In genomic region chr18:79705272-79705671, GRCh38 we compare ENCODE assay signal across 24 cellular contexts. TPM values are rescaled to one million over a fixed set of nuclear protein-coding genes. Genes with fewer than 3 reads are reported as not detected.
DNase-seq lines count a peak whose midpoint lies in the region; ATAC-seq and TF ChIP-seq lines count a peak whose summit lies in the region.
"Had no signal": no experiment of that assay in that cellular context is flagged by ENCODE, and none has a peak within 500 bp of the region (broad histone marks: within the 10 kb centered on the region; RNA-seq: fewer than 3 reads in every experiment).

No MANE protein-coding gene starts in this region.

- TF ChIP-seq CTCF in left ventricle myocardium inferior (IDR thresholded peaks at IDR 0.05; ENCODE audit: borderline replicate concordance), result no peak
- no peak for TF ChIP-seq CTCF in lower lobe of right lung (IDR thresholded peaks at IDR 0.05)
- TF ChIP-seq CTCF in nephron progenitor cell (IDR thresholded peaks at IDR 0.05), result no peak

- peak overlapping the region; percentile 51 for H3K27ac Mint-ChIP-seq in nephron progenitor cell
- H3K27ac Mint-ChIP-seq in stimulated activated naive B cell treated with anti-CD40 and anti-IgM and Interleukin-4, amounts not matched to agents 10 μg/mL and 1 μg/mL and 100 μg/mL, for 72 hours, result peak overlapping the region; percentile 49
- no peak overlapping the region for H3K27ac Mint-ChIP-seq in activated T-cell treated with anti-CD3 and anti-CD28 coated beads, Interleukin-2, amount 50 U/mL, for 72 hours
- H3K27ac Mint-ChIP-seq: GM23338 had no signal

- no peak for ATAC-seq in Right ventricle myocardium inferior
- no peak for ATAC-seq in lower lobe of right lung
- no peak for ATAC-seq in stimulated activated naive B cell treated with anti-CD40 and anti-IgM and Interleukin-4, amounts not matched to agents 10 μg/mL and 1 μg/mL and 100 μg/mL, for 72 hours (replicated peaks)
- ATAC-seq in activated T-cell treated with anti-CD3 and anti-CD28 coated beads, Interleukin-2, amount 50 U/mL, for 72 hours (replicated peaks in 1 of 2), result no peak
- ATAC-seq: A549, GM23338, HCT116 had no signal

- H3K9me3 ChIP-seq in left ventricle myocardium inferior (replicated peaks) (peaks cover 5% of the 10 kb centered on the region), lower lobe of right lung (no peaks in the 10 kb centered on the region)
- H3K9me3 ChIP-seq: A549, BE2C had no signal

- no peak overlapping the region for H3K4me3 Mint-ChIP-seq in nephron progenitor cell
- no peak overlapping the region for H3K4me3 Mint-ChIP-seq in stimulated activated naive B cell treated with anti-CD40 and anti-IgM and Interleukin-4, amounts not matched to agents 10 μg/mL and 1 μg/mL and 100 μg/mL, for 72 hours
- H3K4me3 Mint-ChIP-seq in activated T-cell treated with anti-CD3 and anti-CD28 coated beads, Interleukin-2, amount 50 U/mL, for 72 hours, result no peak overlapping the region
- H3K4me3 Mint-ChIP-seq: CD14-positive monocyte; CD4-positive, alpha-beta memory T cell; GM23338; H9 had no signal

- H3K27me3 Mint-ChIP-seq in nephron progenitor cell (ENCODE audit: low read depth, poor library complexity), result peaks cover 8% of the 10 kb centered on the region
- H3K27me3 Mint-ChIP-seq in stimulated activated naive B cell treated with anti-CD40 and anti-IgM and Interleukin-4, amounts not matched to agents 10 μg/mL and 1 μg/mL and 100 μg/mL, for 72 hours, result no peaks in the 10 kb centered on the region
- no peaks in the 10 kb centered on the region for H3K27me3 Mint-ChIP-seq in activated T-cell treated with anti-CD3 and anti-CD28 coated beads, Interleukin-2, amount 50 U/mL, for 72 hours (ENCODE audit: low read depth)
- H3K27me3 Mint-ChIP-seq: CD4-positive, alpha-beta memory T cell had no signal

- H3K27me3 ChIP-seq in left ventricle myocardium inferior (ENCODE audit: low read depth), result no peaks in the 10 kb centered on the region
- H3K27me3 ChIP-seq in lower lobe of right lung (ENCODE audit: low read depth), result no peaks in the 10 kb centered on the region
- H3K27me3 ChIP-seq: BE2C; BLaER1 treated with 17β-estradiol and CSF1 and Interleukin-3, amounts not matched to agents 10 nM and 100 nM had no signal

- peaks cover 62% of the 10 kb centered on the region for H3K36me3 ChIP-seq in left ventricle myocardium inferior
- H3K36me3 ChIP-seq in lower lobe of right lung, result peaks cover 85% of the 10 kb centered on the region
- H3K36me3 ChIP-seq: BE2C had no signal

- no peak overlapping the region for H3K4me3 ChIP-seq in left ventricle myocardium inferior
- H3K4me3 ChIP-seq in lower lobe of right lung, result no peak overlapping the region
- H3K4me3 ChIP-seq: A549; BLaER1 treated with 17β-estradiol and CSF1 and Interleukin-3, amounts not matched to agents 10 nM and 100 nM; GM23338 had no signal

- no peaks in the 10 kb centered on the region for H3K9me3 Mint-ChIP-seq in nephron progenitor cell
- no peaks in the 10 kb centered on the region for H3K9me3 Mint-ChIP-seq in stimulated activated naive B cell treated with anti-CD40 and anti-IgM and Interleukin-4, amounts not matched to agents 10 μg/mL and 1 μg/mL and 100 μg/mL, for 72 hours
- H3K9me3 Mint-ChIP-seq in activated T-cell treated with anti-CD3 and anti-CD28 coated beads, Interleukin-2, amount 50 U/mL, for 72 hours, result no peaks in the 10 kb centered on the region
- H3K9me3 Mint-ChIP-seq: CD4-positive, alpha-beta memory T cell; GM23338; H9 had no signal

- intact Hi-C loops in left ventricle myocardium inferior (cut with micrococcal nuclease), result no loop called here
- intact Hi-C loops in Right ventricle myocardium inferior (cut with DNase I), result no loop called here
- intact Hi-C loops in lower lobe of right lung (cut with DNase I), result no loop called here

- H3K4me1 Mint-ChIP-seq in nephron progenitor cell, result no peaks in the 10 kb centered on the region
- H3K4me1 Mint-ChIP-seq in stimulated activated naive B cell treated with anti-CD40 and anti-IgM and Interleukin-4, amounts not matched to agents 10 μg/mL and 1 μg/mL and 100 μg/mL, for 72 hours, result peaks cover 0 to 6% of the 10 kb centered on the region in 2 donors
- no peaks in the 10 kb centered on the region for H3K4me1 Mint-ChIP-seq in activated T-cell treated with anti-CD3 and anti-CD28 coated beads, Interleukin-2, amount 50 U/mL, for 72 hours (ENCODE audit: low read depth)
- H3K4me1 Mint-ChIP-seq: CD14-positive monocyte, GM23338, H9 had no signal

- DNase-seq in left ventricle myocardium inferior (peak; percentile 11), Right ventricle myocardium inferior (ENCODE audit: missing footprints) (no peak), lower lobe of right lung (peak; percentile 39), nephron progenitor cell (no peak), mesenteric fat pad (ENCODE audit: low spot score) (no peak), T-helper 9 cell (no peak)
- DNase-seq in stimulated activated naive B cell treated with anti-CD40 and anti-IgM and Interleukin-4, amounts not matched to agents 10 μg/mL and 1 μg/mL and 100 μg/mL, for 72 hours, result no peak
- DNase-seq in activated T-cell treated with anti-CD3 and anti-CD28 coated beads, Interleukin-2, amount 50 U/mL, for 72 hours, result no peak
- DNase-seq: 8988T; ACHN; AML-193; BE2C; Calu3; CD4-positive, alpha-beta memory T cell; COR-L47; DMS53; DMS79 treated with DMSO at 0.1 percent for 48 hours; GF-D8; H9 had no signal

- peaks cover 43% of the 10 kb centered on the region for H3K36me3 Mint-ChIP-seq in nephron progenitor cell (ENCODE audit: low read depth)
- peaks cover 36 to 67% of the 10 kb centered on the region in 2 donors for H3K36me3 Mint-ChIP-seq in stimulated activated naive B cell treated with anti-CD40 and anti-IgM and Interleukin-4, amounts not matched to agents 10 μg/mL and 1 μg/mL and 100 μg/mL, for 72 hours
- H3K36me3 Mint-ChIP-seq in activated T-cell treated with anti-CD3 and anti-CD28 coated beads, Interleukin-2, amount 50 U/mL, for 72 hours (ENCODE audit: insufficient read depth in 2 of 2), result peaks cover 13 to 20% of the 10 kb centered on the region in 2 donors

- no peaks in the 10 kb centered on the region for H3K4me1 ChIP-seq in left ventricle myocardium inferior
- H3K4me1 ChIP-seq in lower lobe of right lung, result no peaks in the 10 kb centered on the region
- H3K4me1 ChIP-seq: A549; BE2C; BLaER1 treated with 17β-estradiol and CSF1 and Interleukin-3, amounts not matched to agents 10 nM and 100 nM had no signal

- H3K27ac ChIP-seq in left ventricle myocardium inferior (replicated peaks) (no peak overlapping the region), lower lobe of right lung (no peak overlapping the region)
- H3K27ac ChIP-seq: A549; BLaER1 treated with 17β-estradiol and CSF1 and Interleukin-3, amounts not matched to agents 10 nM and 100 nM had no signal

RNA-seq across cellular contexts. Expression of gene CTDP1, which starts 25.7 kb away (rescaled TPM):
- total RNA-seq in left ventricle myocardium inferior (7.5 TPM), Right ventricle myocardium inferior (8.4 TPM), lower lobe of right lung (25.2 TPM), mesenteric fat pad (20.8 TPM)
- 100 to 1,000 TPM in 1 of 2 donors, 10 to 100 TPM in 1; 30.1 to 103 TPM for total RNA-seq in activated T-cell treated with anti-CD3 and anti-CD28 coated beads, Interleukin-2, amount 50 U/mL, for 72 hours

Comparison
In these comparisons a context has a peak if more than half of its experiments do, and no peak if none do; other contexts are left out.
1. DNase-seq: peak in left ventricle myocardium inferior (single experiment) and lower lobe of right lung (single experiment); none in Right ventricle myocardium inferior (single experiment), nephron progenitor cell (single experiment), stimulated activated naive B cell treated with anti-CD40 and anti-IgM and Interleukin-4, amounts not matched to agents 10 μg/mL and 1 μg/mL and 100 μg/mL, for 72 hours (single experiment), mesenteric fat pad (single experiment), activated T-cell treated with anti-CD3 and anti-CD28 coated beads, Interleukin-2, amount 50 U/mL, for 72 hours (0 of 2) and T-helper 9 cell (single experiment).